Comparison of ENCODE assay signal across 8 cellular contexts in genomic region chr10:102502029-102502336, GRCh38. TPM values are rescaled to one million over a fixed set of nuclear protein-coding genes. Genes with fewer than 3 reads are reported as not detected.
DNase-seq lines count a peak whose midpoint lies in the region; ATAC-seq and TF ChIP-seq lines count a peak whose summit lies in the region.

No MANE protein-coding gene starts in this region.

- no peaks in the 10 kb centered on the region for H4K20me1 ChIP-seq in H9 (ENCODE audit: control insufficient read depth, insufficient read depth, insufficient read length)

- peak overlapping the region; percentile 86 for H3K9ac ChIP-seq in H9 (ENCODE audit: extremely low read depth, insufficient read length, low read length)

- H3K4me1 Mint-ChIP-seq in H9: peaks cover 8 to 9% of the 10 kb centered on the region in 2 experiments
- H3K4me1 Mint-ChIP-seq in nephron progenitor cell: peaks cover 40% of the 10 kb centered on the region

- no CpG with 5 or more reads among the region's 19 CpGs for WGBS in H9 (ENCODE audit: extremely low coverage, insufficient read length, low lambda C conversion rate)

- H3K4me3 Mint-ChIP-seq in H9 (no peak overlapping the region), nephron progenitor cell (no peak overlapping the region)

- no peak overlapping the region for H2BK15ac ChIP-seq in H9 (ENCODE audit: low read depth, low read length)

- H3K23me2 ChIP-seq in H9 (ENCODE audit: insufficient read length, low read depth, low read length, poor library complexity, severe bottlenecking): peaks cover 3% of the 10 kb centered on the region

- peak overlapping the region; percentile 98 for H3K4me3 ChIP-seq in fibroblast of villous mesenchyme (ENCODE audit: low read depth, low read length)

- H4K8ac ChIP-seq in H9 (replicated peaks; ENCODE audit: insufficient read length, low read depth, low read length): no peak overlapping the region

- H3K27me3 Mint-ChIP-seq in H9 (ENCODE audit: low read depth) (peaks cover 27% of the 10 kb centered on the region), nephron progenitor cell (ENCODE audit: low read depth, poor library complexity) (no peaks in the 10 kb centered on the region)

- H3K14ac ChIP-seq in H9 (ENCODE audit: insufficient read depth, low read length): no peak overlapping the region

- H4K5ac ChIP-seq in H9 (ENCODE audit: insufficient read length, low read depth, low read length): no peak overlapping the region

- H3K4me1 ChIP-seq in H9 (ENCODE audit: insufficient read depth, low read length): no peaks in the 10 kb centered on the region

- no peak overlapping the region for H2BK12ac ChIP-seq in H9 (ENCODE audit: insufficient read length, low read depth, low read length)

- H2BK5ac ChIP-seq in H9 (ENCODE audit: insufficient read length, low read length): no peak overlapping the region

- H2BK20ac ChIP-seq in H9 (ENCODE audit: low read depth, low read length, poor library complexity, severe bottlenecking): no peak overlapping the region

- no peak overlapping the region for H3K4ac ChIP-seq in H9 (ENCODE audit: low read depth, low read length)

- no peak overlapping the region for H4K91ac ChIP-seq in H9 (ENCODE audit: insufficient read length, low read depth, low read length)

- H3K36me3 Mint-ChIP-seq in H9 (ENCODE audit: insufficient read depth in 1 of 3, low read depth in 3 of 3) (peaks cover 3 to 12% (median 10%) of the 10 kb centered on the region in 3 experiments; a peak in 6 of 7 replicates), nephron progenitor cell (ENCODE audit: low read depth) (peaks cover 6% of the 10 kb centered on the region)

- H3K27ac ChIP-seq in H9 (ENCODE audit: insufficient read length, low read depth, low read length) (no peak overlapping the region), RWPE1 (peak overlapping the region; percentile 85)

- POLR2A ChIA-PET in RWPE1 (lab: Yijun Ruan, JAX; ENCODE audit: low non-redundant PET): interaction anchor here (0.6 kb wide), 1 partner anchor 50 kb away, joined by 3 read pairs; no protein-coding TSS in a partner anchor

- no peak overlapping the region for H3T11ph ChIP-seq in H9 (ENCODE audit: low read length)

- H3K79me1 ChIP-seq in H9 (ENCODE audit: insufficient read depth, low read depth, low read length, poor library complexity, severe bottlenecking): no peaks in the 10 kb centered on the region

- no peak overlapping the region for H2AFZ ChIP-seq in H9 (ENCODE audit: low read length)

- H3K27ac Mint-ChIP-seq in H9 (no peak overlapping the region), nephron progenitor cell (no peak overlapping the region)

- no peak overlapping the region for H2BK120ac ChIP-seq in H9 (ENCODE audit: low read depth, low read length, poor library complexity, severe bottlenecking)

- peak overlapping the region; percentile 96 for H3K4me2 ChIP-seq in H9 (ENCODE audit: insufficient read depth, insufficient read length, low read length)

- DNase-seq in ELF-1 (ENCODE audit: low read depth, low spot score) (peak; percentile 100), H9 (peak; percentile 99), M059J (ENCODE audit: low read depth) (peak; percentile 99), RWPE1 (ENCODE audit: low spot score) (peak; percentile 100), fibroblast of villous mesenchyme (ENCODE audit: low read depth) (peak; percentile 100), nephron progenitor cell (peak; percentile 99)
- DNase-seq in activated effector memory CD4-positive, alpha-beta T cell treated with anti-CD3 and anti-CD28 coated beads, Interleukin-2, amount 50 U/mL, for 16 hours: peak; percentile 99
- peak; percentile 98 for DNase-seq in stimulated activated naive CD8-positive, alpha-beta T cell treated with anti-CD3 and anti-CD28 coated beads, Interleukin-15, Interleukin-2, amounts not matched to agents 100 U/mL and 50 U/mL, for 24 hours

- no peaks in the 10 kb centered on the region; the same call in 1 of the 2 replicates for H3K79me2 ChIP-seq in H9 (ENCODE audit: insufficient read depth, low read length)

- CTCF ChIA-PET in RWPE1 (lab: Yijun Ruan, JAX): interaction anchor here (1.6 kb wide), 1 partner anchor 81 kb away, joined by 10 read pairs; no protein-coding TSS in a partner anchor

- peaks cover 4% of the 10 kb centered on the region; the same call in 1 of the 2 replicates for H3K27me3 ChIP-seq in H9 (ENCODE audit: insufficient read depth, low read length)

- H2AK5ac ChIP-seq in H9 (ENCODE audit: insufficient read length, low read length): no peak overlapping the region

- H3K9me3 Mint-ChIP-seq in H9 (no peaks in the 10 kb centered on the region; a peak in 1 of 5 replicates), nephron progenitor cell (no peaks in the 10 kb centered on the region)

- peak; percentile 82 for ATAC-seq in stimulated activated naive CD8-positive, alpha-beta T cell treated with anti-CD3 and anti-CD28 coated beads, Interleukin-15, Interleukin-2, amounts not matched to agents 100 U/mL and 50 U/mL, for 24 hours

- no peak overlapping the region for H3K23ac ChIP-seq in H9 (ENCODE audit: insufficient read length, low read depth, low read length)

- H3K18ac ChIP-seq in H9 (ENCODE audit: insufficient read length, low read depth, low read length): no peak overlapping the region

- H3K9me3 ChIP-seq in H9 (ENCODE audit: control insufficient read depth, low read depth, low read length): no peaks in the 10 kb centered on the region

- H3K56ac ChIP-seq in H9 (ENCODE audit: insufficient read length, low read depth, low read length): no peak overlapping the region

- TF ChIP-seq CTCF in H9 (conservative IDR thresholded peaks at IDR 0.05): no peak
- no peak for TF ChIP-seq CTCF in RWPE1 (conservative IDR thresholded peaks at IDR 0.05; ENCODE audit: low read depth)
- no peak for TF ChIP-seq CTCF in fibroblast of villous mesenchyme (IDR thresholded peaks at IDR 0.05; ENCODE audit: insufficient read depth, low read depth, low read length)
- TF ChIP-seq CTCF in nephron progenitor cell (IDR thresholded peaks at IDR 0.05): no peak

RNA-seq across cellular contexts. Expression of gene ACTR1A, which starts 0.5 kb away (rescaled TPM):
- total RNA-seq in H9 (2021) (82.1 and 84.2 TPM in 2 replicates), fibroblast of villous mesenchyme (130 and 142 TPM in 2 replicates)
- total RNA-seq in M059J (2014; rRNA removed; shearing (Covaris generic)): 120 and 173 TPM in 2 replicates

RNA-seq across cellular contexts. Expression of gene SUFU, which starts 1.8 kb away (rescaled TPM):
- total RNA-seq in H9 (2021) (9.4 and 9.5 TPM in 2 replicates), fibroblast of villous mesenchyme (2.3 and 3.9 TPM in 2 replicates)
- 1.9 and 4.6 TPM in 2 replicates for total RNA-seq in M059J (2014; rRNA removed; shearing (Covaris generic))

RNA-seq across cellular contexts. Expression of gene C10orf95, which starts 50.6 kb away (rescaled TPM):
- not detected in 2 replicates for total RNA-seq in H9 (2021)
- total RNA-seq in M059J (2014; rRNA removed; shearing (Covaris generic)): not detected in 2 replicates
- total RNA-seq in fibroblast of villous mesenchyme: not detected in 2 replicates
